Comparison of ENCODE assay signal across 20 cellular contexts in the genomic region with DNA sequence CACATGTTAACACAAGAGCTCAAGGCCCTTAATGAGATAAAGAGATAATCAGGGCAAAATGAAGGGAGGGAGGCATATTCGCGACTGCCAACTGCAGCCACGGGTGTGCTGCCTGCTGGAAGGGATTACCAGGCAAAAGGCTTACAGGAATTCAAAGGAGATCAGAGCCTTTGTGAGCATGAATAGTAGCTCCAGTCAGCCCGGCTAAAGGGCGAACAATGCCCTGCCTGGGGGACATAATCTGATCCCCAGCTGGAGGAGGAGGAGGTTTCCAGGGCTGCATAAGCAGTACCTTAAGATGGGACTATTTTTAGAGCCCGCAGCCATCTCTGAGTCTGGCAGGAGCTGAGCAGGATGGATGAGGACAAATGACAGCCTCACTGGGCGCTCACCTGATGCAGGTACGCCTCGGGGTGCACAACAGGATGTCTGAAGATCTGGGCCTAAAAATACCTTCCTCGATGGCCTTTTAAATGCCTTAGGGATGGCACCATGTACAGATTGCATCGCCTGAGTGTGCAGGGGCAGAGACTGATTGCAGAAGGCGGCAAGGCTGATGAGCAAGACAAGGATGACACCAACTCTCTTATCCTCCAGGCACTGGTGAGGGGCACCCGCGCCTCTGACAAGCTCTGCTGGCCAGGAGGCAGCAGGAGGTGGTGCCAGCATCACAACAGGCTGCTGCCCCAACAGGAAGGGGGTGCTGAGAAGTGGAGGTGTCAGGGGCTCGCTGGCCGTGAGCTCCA.
DNase-seq lines count a peak whose midpoint lies in the region; ATAC-seq, FAIRE-seq and TF ChIP-seq lines count a peak whose summit lies in the region.
"Had no signal": no experiment of that assay in that cellular context is flagged by ENCODE, and none has a peak within 500 bp of the region (broad histone marks: within the 10 kb centered on the region; RNA-seq: fewer than 3 reads in every experiment).

No MANE protein-coding gene starts in this region.

- peak overlapping the region; percentile 19; the same call in 1 of the 2 replicates for H2BK12ac ChIP-seq in H1 (ENCODE audit: low read depth, low read length)

- H3F3A ChIP-seq in neural progenitor cell (ENCODE audit: low read depth) = peaks cover 9% of the 10 kb centered on the region

- TF ChIP-seq CTCF in H1 (IDR thresholded peaks at IDR 0.05; ENCODE audit: control extremely low read depth in 1 of 3, insufficient read depth in 1 of 3, low read depth in 1 of 3, low read length in 3 of 3) = no peak
- TF ChIP-seq CTCF in neural progenitor cell (IDR thresholded peaks at IDR 0.05) = no peak
- no peak for TF ChIP-seq CTCF in chondrocyte (IDR thresholded peaks at IDR 0.05)

- H3K4me1 Mint-ChIP-seq in neural progenitor cell (peaks cover 44% of the 10 kb centered on the region), chondrocyte (ENCODE audit: low read depth) (no peaks in the 10 kb centered on the region)

- H2AFZ ChIP-seq in H1 (ENCODE audit: low read length) = no peak overlapping the region
- no peak overlapping the region for H2AFZ ChIP-seq in neural progenitor cell (replicated peaks)

- H4K8ac ChIP-seq in H1 (ENCODE audit: extremely low read depth, insufficient read depth, low read length) = no peak overlapping the region

- H3K23ac ChIP-seq in H1 (ENCODE audit: insufficient read length) = no peak overlapping the region

- H3K79me2 ChIP-seq in H1 (ENCODE audit: control insufficient read depth in 1 of 2, insufficient read depth in 2 of 2, low read length in 2 of 2) (0 out of 4 replicates have a peak, but pooled peaks cover 0 to 4% of the 10 kb centered on the region in 2 experiments), neural progenitor cell (ENCODE audit: low read depth) (peaks cover 12% of the 10 kb centered on the region)

- H3K4me3 Mint-ChIP-seq in neural progenitor cell (peak overlapping the region; percentile 75), chondrocyte (ENCODE audit: unreplicated experiment) (no peak overlapping the region)
- H3K4me3 Mint-ChIP-seq: CD8-positive, alpha-beta memory T cell; naive thymus-derived CD4-positive, alpha-beta T cell; T-helper 1 cell treated with Interleukin-12 subunit alpha and Interleukin-12 subunit beta and Interleukin-4 antibody, amounts not matched to agents 30 μg/mL and 1 μg/mL, for 36 hours had no signal

- H3K9me3 Mint-ChIP-seq in neural progenitor cell = peaks cover 5% of the 10 kb centered on the region
- no peaks in the 10 kb centered on the region for H3K9me3 Mint-ChIP-seq in chondrocyte (ENCODE audit: low read depth)
- H3K9me3 Mint-ChIP-seq: CD8-positive, alpha-beta memory T cell; naive thymus-derived CD4-positive, alpha-beta T cell; T-helper 1 cell treated with Interleukin-12 subunit alpha and Interleukin-12 subunit beta and Interleukin-4 antibody, amounts not matched to agents 30 μg/mL and 1 μg/mL, for 36 hours had no signal

- peaks cover 0 to 7% (median 3%) of the 10 kb centered on the region in 4 experiments; a peak in 2 of 7 replicates for H3K27me3 ChIP-seq in H1 (replicated peaks in 1 of 4; ENCODE audit: control insufficient read depth in 3 of 4, extremely low read depth in 1 of 4, insufficient read depth in 3 of 4, low read length in 3 of 4)
- peaks cover 98% of the 10 kb centered on the region for H3K27me3 ChIP-seq in neural progenitor cell
- H3K27me3 ChIP-seq in MG63 = no peaks in the 10 kb centered on the region

- H4K5ac ChIP-seq in H1 (ENCODE audit: insufficient read length, low read depth, low read length) = no peak overlapping the region

- POLR2A ChIA-PET in H1 (lab: Charles Lee; ENCODE audit: partially characterized antibody) = interaction anchor here (0.5 to 1.2 kb wide), 3 partner anchors 63 to 112 kb away, joined by 3 read pairs; no protein-coding TSS in a partner anchor

- H2AK5ac ChIP-seq in H1 (ENCODE audit: low read depth, low read length) = peak overlapping the region; percentile 45; the same call in 1 of the 2 replicates

- H2BK20ac ChIP-seq in H1 (ENCODE audit: low read length) = no peak overlapping the region

- CTCF ChIA-PET in H1 (lab: Charles Lee; ENCODE audit: partially characterized antibody) = interaction anchor here (1.0 to 1.4 kb wide), 3 partner anchors 10 to 37 kb away, joined by 3 to 5 read pairs (median 3); no protein-coding TSS in a partner anchor

- H2BK5ac ChIP-seq in H1 (ENCODE audit: low read depth, low read length) = peak overlapping the region; percentile 69

- H3K9ac ChIP-seq in H1 (replicated peaks in 1 of 4; ENCODE audit: extremely low read depth in 1 of 4, low read depth in 3 of 4, low read length in 3 of 4) (no peak overlapping the region), neural progenitor cell (no peak overlapping the region)

- no peak overlapping the region for H2BK120ac ChIP-seq in H1 (replicated peaks; ENCODE audit: low read depth, low read length)

- H3K4ac ChIP-seq in H1 (replicated peaks; ENCODE audit: insufficient read length, low read depth, low read length) = no peak overlapping the region

- H3K4me2 ChIP-seq in H1 (ENCODE audit: insufficient read depth in 1 of 2, low read depth in 2 of 2, low read length in 2 of 2) (peak overlapping the region; percentile 45 to 56), neural progenitor cell (peak overlapping the region; percentile 64)

- H3K9me3 ChIP-seq in H1 (ENCODE audit: insufficient read depth in 2 of 2, low read depth in 1 of 2, low read length in 1 of 2) (no peaks in the 10 kb centered on the region), neural progenitor cell (ENCODE audit: low read depth) (no peaks in the 10 kb centered on the region), MG63 (no peaks in the 10 kb centered on the region)

- TF ChIP-seq EP300 in H1 (IDR thresholded peaks at IDR 0.05; ENCODE audit: borderline replicate concordance in 1 of 2, low read depth in 2 of 2, low read length in 2 of 2) = no peak

- H3K56ac ChIP-seq in H1 (replicated peaks; ENCODE audit: insufficient read length, low read depth, low read length) = no peak overlapping the region

- H3K27ac ChIP-seq in H1 (ENCODE audit: low read depth, low read length) = 0 out of 2 replicates have a peak overlapping the region, but pooled peaks have one; percentile 1
- no peak overlapping the region for H3K27ac ChIP-seq in neural progenitor cell

- peak overlapping the region; percentile 68; the same call in 1 of the 2 replicates for H3K18ac ChIP-seq in H1 (ENCODE audit: extremely low read depth, low read length)

- peak; percentile 87 for DNase-seq in ELF-1 (ENCODE audit: low read depth, low spot score)
- DNase-seq in NCI-H82 treated with DMSO at 0.1 percent for 48 hours (lab: John Stamatoyannopoulos, UW; ENCODE audit: unreplicated experiment) = peak; percentile 99
- peak; percentile 50 to 57 for DNase-seq in H1 (ENCODE audit: low read depth in 1 of 2, low spot score in 2 of 2)
- DNase-seq in neural progenitor cell (ENCODE audit: low spot score) = peak; percentile 95
- no peak for DNase-seq in MG63
- DNase-seq in dedifferentiated amniotic fluid mesenchymal stem cell (ENCODE audit: extremely low spot score) = no peak
- DNase-seq in chondrocyte (ENCODE audit: low spot score) = no peak
- DNase-seq: activated naive CD4-positive, alpha-beta T cell treated with Interleukin-2 at 50 U/mL for 16 hours; effector CD4-positive, alpha-beta T cell; EL; Karpas-422; left ventricle myocardium superior; naive thymus-derived CD4-positive, alpha-beta T cell; NCI-H1105 treated with DMSO at 0.1 percent for 48 hours; SHP77 treated with DMSO at 0.1 percent for 48 hours; stimulated activated CD4-positive, alpha-beta T cell treated with anti-CD3 and anti-CD28 coated beads, Interleukin-15, amount 100 ng/mL, for 24 hours had no signal

- H2BK15ac ChIP-seq in H1 (ENCODE audit: low read length) = no peak overlapping the region

- no peaks in the 10 kb centered on the region for H3K23me2 ChIP-seq in H1 (ENCODE audit: low read depth, low read length)

- H3K27ac Mint-ChIP-seq in neural progenitor cell (peak overlapping the region; percentile 90), chondrocyte (ENCODE audit: unreplicated experiment) (no peak overlapping the region)
- H3K27ac Mint-ChIP-seq: T-helper 1 cell treated with Interleukin-12 subunit alpha and Interleukin-12 subunit beta and Interleukin-4 antibody, amounts not matched to agents 30 μg/mL and 1 μg/mL, for 36 hours had no signal

- peaks cover 16% of the 10 kb centered on the region for H3K36me3 Mint-ChIP-seq in neural progenitor cell
- peaks cover 7% of the 10 kb centered on the region for H3K36me3 Mint-ChIP-seq in chondrocyte (ENCODE audit: low read depth)

- no peak; a peak in 1 of 4 replicates for TF ChIP-seq RAD21 in H1 (IDR thresholded peaks at IDR 0.05 in 1 of 2, conservative IDR thresholded peaks at IDR 0.05 in 1 of 2; ENCODE audit: low read depth in 2 of 2, low read length in 2 of 2)

- WGBS in H1 (ENCODE audit: extremely low coverage in 1 of 2, insufficient coverage in 1 of 2, insufficient read length in 1 of 2, insufficient replicate concordance in 2 of 2, low coverage in 1 of 2, low lambda C conversion rate in 2 of 2, missing lambda C conversion rate in 1 of 2), 2 experiments = 62% methylated on average over 16 of the region's 16 CpGs; no CpG with 5 or more reads in 1 of the 2 experiments

- ATAC-seq in HG03432 (IDR thresholded peaks at IDR 0.05; ENCODE audit: unreplicated experiment) = no peak
- ATAC-seq: GM12878; left ventricle myocardium superior; naive thymus-derived CD4-positive, alpha-beta T cell had no signal

- TF ChIP-seq POLR2A in H1 (IDR thresholded peaks at IDR 0.05; ENCODE audit: control extremely low read depth in 1 of 2, low read depth in 2 of 2, low read length in 2 of 2) = no peak

- peak; percentile 74 for FAIRE-seq in H1 (lab: Jason Lieb, UNC)
- FAIRE-seq: GM12878 had no signal

- no peaks in the 10 kb centered on the region for H3K36me3 ChIP-seq in H1 (ENCODE audit: control insufficient read depth in 2 of 4, insufficient read depth in 4 of 4, low read length in 3 of 4)
- no peaks in the 10 kb centered on the region for H3K36me3 ChIP-seq in neural progenitor cell
- no peaks in the 10 kb centered on the region for H3K36me3 ChIP-seq in MG63

- no peak overlapping the region for H3K14ac ChIP-seq in H1 (ENCODE audit: insufficient read length)

- peaks cover 10% of the 10 kb centered on the region; the same call in 1 of the 2 replicates for H3K79me1 ChIP-seq in H1 (ENCODE audit: low read depth, low read length)

- H4K20me1 ChIP-seq in H1 (replicated peaks in 1 of 2; ENCODE audit: control insufficient read depth in 1 of 2, insufficient read depth in 2 of 2, low read length in 2 of 2) (peaks cover 2 to 11% of the 10 kb centered on the region in 2 experiments), neural progenitor cell (ENCODE audit: low read depth) (peaks cover 92% of the 10 kb centered on the region)

- H3K27me3 Mint-ChIP-seq in neural progenitor cell (ENCODE audit: insufficient read depth, low read depth) (peaks cover 16% of the 10 kb centered on the region), chondrocyte (ENCODE audit: low read depth) (no peaks in the 10 kb centered on the region)
- H3K27me3 Mint-ChIP-seq: CD8-positive, alpha-beta memory T cell; naive thymus-derived CD4-positive, alpha-beta T cell had no signal

- H3K4me1 ChIP-seq in H1 (replicated peaks in 1 of 4; ENCODE audit: control insufficient read depth in 3 of 4, insufficient read depth in 4 of 4, low read length in 3 of 4) (peaks cover 9 to 24% (median 16%) of the 10 kb centered on the region in 4 experiments), neural progenitor cell (peaks cover 14% of the 10 kb centered on the region)

- H3K4me3 ChIP-seq in H1 (ENCODE audit: extremely low read depth in 1 of 4, insufficient read depth in 2 of 4, low read depth in 3 of 4, low read length in 4 of 4) (no peak overlapping the region), neural progenitor cell (no peak overlapping the region), MG63 (no peak overlapping the region)
- H3K4me3 ChIP-seq: GM12878 had no signal

- H4K91ac ChIP-seq in H1 (replicated peaks; ENCODE audit: insufficient read length, low read length) = peak overlapping the region; percentile 67

Comparison
In these comparisons a context has a peak if more than half of its experiments do, and no peak if none do; other contexts are left out.
1. DNase-seq: peak in ELF-1 (single experiment), NCI-H82 treated with DMSO at 0.1 percent for 48 hours (single experiment), H1 (2 of 2) and neural progenitor cell (single experiment); none in MG63 (single experiment), dedifferentiated amniotic fluid mesenchymal stem cell (single experiment) and chondrocyte (single experiment).